In genomic region chr1:41078616-41079015, GRCh38 we compare ENCODE assay signal across 7 cellular contexts. TPM values are rescaled to one million over a fixed set of nuclear protein-coding genes. Genes with fewer than 3 reads are reported as not detected.
"Had no signal": no experiment of that assay in that cellular context is flagged by ENCODE, and none has a peak within 500 bp of the region (broad histone marks: within the 10 kb centered on the region; RNA-seq: fewer than 3 reads in every experiment).

No MANE protein-coding gene starts in this region.

- H3K4me3 ChIP-seq: GM23338, K562 had no signal

- H2AFZ ChIP-seq: GM23338 had no signal

- DNase-seq: H9, HCEC 1CT, IMR-90 had no signal

- FAIRE-seq: H1, HTR-8/SVneo, K562 had no signal

- H3K4me2 ChIP-seq: GM23338 had no signal

RNA-seq across cellular contexts. Expression of gene SLFNL1, which starts 57.1 kb away (rescaled TPM):
- total RNA-seq: H1 had no signal
- polyA plus RNA-seq: H1 had no signal
